Comparison of ENCODE assay signal across 8 cellular contexts in the genomic region with DNA sequence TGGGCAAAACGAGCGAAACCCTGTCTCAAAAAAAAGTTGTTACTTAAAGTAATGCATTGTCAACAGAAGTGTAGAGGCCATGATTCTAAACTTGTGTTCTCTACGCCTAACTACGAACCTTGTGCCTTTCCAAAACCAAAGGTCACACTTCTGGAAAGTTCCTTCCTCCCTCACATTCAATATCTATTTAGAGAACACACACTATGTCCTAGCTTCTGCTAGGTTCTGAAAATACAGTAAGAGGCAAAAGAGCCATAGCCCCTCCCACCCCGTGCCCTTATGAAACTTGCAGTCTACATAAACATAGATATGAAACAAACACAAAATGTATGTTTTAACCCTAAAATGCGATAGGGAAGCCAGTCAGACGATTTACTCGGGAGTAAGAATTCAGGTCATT. TPM values are rescaled to one million over a fixed set of nuclear protein-coding genes. Genes with fewer than 3 reads are reported as not detected.
A peak's percentile ranks its signal among the peaks of the same experiment; 100 is the strongest.
DNase-seq lines count a peak whose midpoint lies in the region; ATAC-seq and TF ChIP-seq lines count a peak whose summit lies in the region.

No MANE protein-coding gene starts in this region.

- H3K27ac Mint-ChIP-seq in naive thymus-derived CD8-positive, alpha-beta T cell, result peak overlapping the region; percentile 91 to 99 (median 96)

- ATAC-seq in GM19351 (IDR thresholded peaks at IDR 0.05; ENCODE audit: unreplicated experiment) (peak; percentile 6), HG03457 (IDR thresholded peaks at IDR 0.05; ENCODE audit: unreplicated experiment) (no peak), HG03095 (IDR thresholded peaks at IDR 0.05; ENCODE audit: unreplicated experiment) (no peak)
- ATAC-seq in naive thymus-derived CD8-positive, alpha-beta T cell, result peak; percentile 1 to 2

- peak overlapping the region; percentile 72 for H3K4me3 ChIP-seq in HUES64 (ENCODE audit: low read length)
- H3K4me3 ChIP-seq in coronary artery, result peak overlapping the region; percentile 71

- H3K4me3 Mint-ChIP-seq in naive thymus-derived CD8-positive, alpha-beta T cell, result peak overlapping the region; percentile 85 to 99 (median 93)

- POLR2A ChIA-PET in naive thymus-derived CD8-positive, alpha-beta T cell (lab: Charles Lee), result interaction anchor here (0.5 to 4.8 kb wide), 12 partner anchors 9 to 536 kb away, joined by 3 to 48 read pairs (median 4); partner anchors contain the start of genes CDK8 and RNF6

- H3K4me1 Mint-ChIP-seq in naive thymus-derived CD8-positive, alpha-beta T cell, result peaks cover 5 to 39% (median 26%) of the 10 kb centered on the region in 4 donors

- H3K4me1 ChIP-seq in HUES64 (ENCODE audit: insufficient read depth, low read length), result no peaks in the 10 kb centered on the region

- H3K9ac ChIP-seq in HUES64 (ENCODE audit: low read depth, low read length), result peak overlapping the region; percentile 60; the same call in 1 of the 2 replicates

- H3K36me3 ChIP-seq in HUES64 (ENCODE audit: insufficient read depth, low read length), result no peaks in the 10 kb centered on the region

- no peak for TF ChIP-seq CTCF in coronary artery (IDR thresholded peaks at IDR 0.05)

- 70% methylated on average over 8 of the region's 8 CpGs for WGBS in HUES64

- peaks cover 6% of the 10 kb centered on the region for H3K27me3 ChIP-seq in HUES64 (ENCODE audit: insufficient read depth, low read length)

- no peak overlapping the region for H3K27ac ChIP-seq in HUES64 (ENCODE audit: low read depth, low read length)
- H3K27ac ChIP-seq in coronary artery, result peak overlapping the region; percentile 48 to 85

- no peaks in the 10 kb centered on the region for H3K9me3 Mint-ChIP-seq in naive thymus-derived CD8-positive, alpha-beta T cell

- no peaks in the 10 kb centered on the region for H3K36me3 Mint-ChIP-seq in naive thymus-derived CD8-positive, alpha-beta T cell

- no peak for DNase-seq in coronary artery (ENCODE audit: low spot score)
- DNase-seq in naive thymus-derived CD8-positive, alpha-beta T cell, result peak in 1 of 10 donors; percentile 7
- DNase-seq in DMS53 treated with DMSO at 0.1 percent for 48 hours (lab: John Stamatoyannopoulos, UW; ENCODE audit: unreplicated experiment), result no peak
- no peak for DNase-seq in NCI-H345 treated with DMSO at 0.1 percent for 48 hours (lab: John Stamatoyannopoulos, UW; ENCODE audit: unreplicated experiment)

- peaks cover 0 to 1% (median 0%) of the 10 kb centered on the region in 5 donors for H3K27me3 Mint-ChIP-seq in naive thymus-derived CD8-positive, alpha-beta T cell

- H3K9me3 ChIP-seq in HUES64 (ENCODE audit: insufficient read depth, low read depth, low read length), result no peaks in the 10 kb centered on the region

RNA-seq across cellular contexts. Expression of gene RNF6, which starts 36.4 kb away (rescaled TPM):
- polyA plus RNA-seq in HUES64 (2013, experiment 1 of 2), result 10.1 TPM
- polyA plus RNA-seq in HUES64 (2013, experiment 2 of 2), result 12.1 TPM
- 10 to 100 TPM; 49.4 to 52.3 TPM for total RNA-seq in naive thymus-derived CD8-positive, alpha-beta T cell
- 10 to 100 TPM; 23.8 to 40.1 (median 25.2) TPM for polyA plus RNA-seq in naive thymus-derived CD8-positive, alpha-beta T cell

Comparison
In these comparisons a context has a peak if more than half of its experiments do, and no peak if none do; other contexts are left out.
1. ATAC-seq: peak in GM19351 (single experiment) and naive thymus-derived CD8-positive, alpha-beta T cell (2 of 2); none in HG03457 (single experiment) and HG03095 (single experiment).